Comparison of ENCODE assay signal across 10 cellular contexts in the genomic region with DNA sequence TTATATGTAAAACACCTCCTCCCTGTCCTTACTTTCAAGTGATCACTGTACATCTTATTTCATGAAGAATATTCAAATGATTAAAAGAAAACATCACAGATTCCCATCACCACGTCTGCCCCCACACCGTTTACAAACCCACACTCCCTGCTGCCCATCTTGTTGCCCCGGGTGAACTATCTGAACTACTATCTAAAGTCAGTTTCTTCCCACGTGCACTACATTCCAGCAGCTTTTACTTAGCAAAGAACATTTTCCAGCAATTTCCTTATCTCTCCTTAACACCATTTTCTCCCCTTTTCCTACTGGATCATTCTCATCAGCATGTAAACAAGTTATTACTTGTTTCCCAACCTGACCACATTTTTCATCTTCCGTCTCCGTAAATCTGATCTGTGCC. TPM values are rescaled to one million over a fixed set of nuclear protein-coding genes. Genes with fewer than 3 reads are reported as not detected.
A peak's percentile ranks its signal among the peaks of the same experiment; 100 is the strongest.
DNase-seq lines count a peak whose midpoint lies in the region; ATAC-seq, FAIRE-seq and TF ChIP-seq lines count a peak whose summit lies in the region.
"Not testable (repeated sequence)": the region's sequence is repeated elsewhere in the genome, so short reads cannot be mapped to it uniquely, and the experiment has no call there.
"Had no signal": no experiment of that assay in that cellular context is flagged by ENCODE, and none has a peak within 500 bp of the region (broad histone marks: within the 10 kb centered on the region; RNA-seq: fewer than 3 reads in every experiment).

No MANE protein-coding gene starts in this region.

- H3K9me3 ChIP-seq in CD4-positive, alpha-beta T cell (ENCODE audit: control insufficient read depth, low read length), result not testable (repeated sequence)

- not testable (repeated sequence) for H3K27me3 ChIP-seq in CD4-positive, alpha-beta T cell (ENCODE audit: control insufficient read depth, insufficient read depth, low read length); bronchial epithelial cell (ENCODE audit: control insufficient read depth, insufficient read depth, low read length)

- POLR2A ChIA-PET in CD4-positive, alpha-beta T cell (lab: Charles Lee), result not testable (repeated sequence)

- not testable (repeated sequence) for FAIRE-seq in bronchial epithelial cell (lab: Jason Lieb, UNC)

- peak overlapping the region; percentile 6 for H3K27ac Mint-ChIP-seq in CD4-positive, alpha-beta T cell
- peak overlapping the region in 2 of 3 experiments; percentile 62 to 73 for H3K27ac Mint-ChIP-seq in nephron
- H3K27ac Mint-ChIP-seq in progenitor cell of endocrine pancreas, result peak overlapping the region; percentile 5

- not testable (repeated sequence) for H3K4me3 ChIP-seq in bronchial epithelial cell (ENCODE audit: low read depth, low read length); epithelial cell of esophagus (ENCODE audit: low read length)

- ATAC-seq in CD4-positive, alpha-beta T cell (ENCODE audit: poor library complexity), result not testable (repeated sequence)
- peak; percentile 15 for ATAC-seq in left lobe of liver

- DNase-seq in CD4-positive, alpha-beta T cell; left lobe of liver (ENCODE audit: low spot score); progenitor cell of endocrine pancreas (ENCODE audit: low spot score, unreplicated experiment): not testable (repeated sequence)
- DNase-seq in NCI-H226, result peak; percentile 44
- peak; percentile 71 for DNase-seq in amniotic epithelial cell (ENCODE audit: low read depth)
- DNase-seq in bronchial epithelial cell (ENCODE audit: low read depth), result peak; percentile 46
- peak; percentile 32 for DNase-seq in epithelial cell of esophagus (ENCODE audit: low read depth)

- not testable (repeated sequence) for H3K27ac ChIP-seq in CD4-positive, alpha-beta T cell (ENCODE audit: low read depth, low read length)

- not testable (repeated sequence) for H3K9me3 Mint-ChIP-seq in CD4-positive, alpha-beta T cell; progenitor cell of endocrine pancreas (ENCODE audit: low read depth)
- H3K9me3 Mint-ChIP-seq in nephron, result peaks cover 10% of the 10 kb centered on the region

- H3K36me3 Mint-ChIP-seq in CD4-positive, alpha-beta T cell (ENCODE audit: low read depth), result peaks cover 31% of the 10 kb centered on the region
- H3K36me3 Mint-ChIP-seq in nephron (ENCODE audit: low read depth) (peaks cover 55% of the 10 kb centered on the region), progenitor cell of endocrine pancreas (ENCODE audit: insufficient read depth) (peaks cover 18% of the 10 kb centered on the region)

- not testable (repeated sequence) for H3K36me3 ChIP-seq in bronchial epithelial cell (ENCODE audit: control insufficient read depth, insufficient read depth, low read length)

- TF ChIP-seq CTCF in CD4-positive, alpha-beta T cell (IDR thresholded peaks at IDR 0.05); bronchial epithelial cell (IDR thresholded peaks at IDR 0.05; ENCODE audit: insufficient read depth, low read length, severe bottlenecking); epithelial cell of esophagus (IDR thresholded peaks at IDR 0.05; ENCODE audit: insufficient read depth, low read depth, low read length, missing control alignments); nephron (IDR thresholded peaks at IDR 0.05; ENCODE audit: unreplicated experiment in 3 of 3); progenitor cell of endocrine pancreas (IDR thresholded peaks at IDR 0.05; ENCODE audit: unreplicated experiment): not testable (repeated sequence)

- peaks cover 37% of the 10 kb centered on the region for H3K4me1 Mint-ChIP-seq in CD4-positive, alpha-beta T cell (ENCODE audit: low read depth)
- H3K4me1 Mint-ChIP-seq in nephron; progenitor cell of endocrine pancreas (ENCODE audit: low read depth): not testable (repeated sequence)

- CTCF ChIA-PET in CD4-positive, alpha-beta T cell (lab: Charles Lee), result not testable (repeated sequence)

- H3K27me3 Mint-ChIP-seq in CD4-positive, alpha-beta T cell; nephron (ENCODE audit: low read depth); progenitor cell of endocrine pancreas: not testable (repeated sequence)

- H3K4me3 Mint-ChIP-seq in CD4-positive, alpha-beta T cell; progenitor cell of endocrine pancreas (ENCODE audit: low read depth): not testable (repeated sequence)
- H3K4me3 Mint-ChIP-seq in nephron, result peak overlapping the region in 1 of 3 experiments; percentile 37

- intact Hi-C loops in CD4-positive, alpha-beta T cell (cut with DNase I, micrococcal nuclease), result not testable (repeated sequence)

RNA-seq across cellular contexts. Expression of a gene that starts 16.6 kb away (rescaled TPM):
- under 1 TPM in 1 of 2 experiments, not detected in 1; 0.53 TPM for total RNA-seq in CD4-positive, alpha-beta T cell
- total RNA-seq in bronchial epithelial cell (not detected in 2 replicates), left lobe of liver (0.13 TPM), progenitor cell of endocrine pancreas (0.31 and 0.47 TPM in 2 replicates)
- total RNA-seq: H1 had no signal

RNA-seq across cellular contexts. Expression of a gene that starts 49.3 kb away (rescaled TPM):
- total RNA-seq in CD4-positive, alpha-beta T cell, result 1 to 10 TPM; 1.3 to 2.6 TPM
- total RNA-seq in bronchial epithelial cell (0.26 and 2.6 TPM in 2 replicates), left lobe of liver (1.2 TPM), progenitor cell of endocrine pancreas (1.7 and 4.7 TPM in 2 replicates)
- total RNA-seq: A673 had no signal

Comparison
In these comparisons a context has a peak if more than half of its experiments do, and no peak if none do; other contexts are left out.
1. H3K27ac Mint-ChIP-seq: peak in every context shown above with its lines; median percentile 68 in nephron; 6 in CD4-positive, alpha-beta T cell; 5 in progenitor cell of endocrine pancreas.